ENCODE assay signal across 8 cellular contexts in the genomic region with DNA sequence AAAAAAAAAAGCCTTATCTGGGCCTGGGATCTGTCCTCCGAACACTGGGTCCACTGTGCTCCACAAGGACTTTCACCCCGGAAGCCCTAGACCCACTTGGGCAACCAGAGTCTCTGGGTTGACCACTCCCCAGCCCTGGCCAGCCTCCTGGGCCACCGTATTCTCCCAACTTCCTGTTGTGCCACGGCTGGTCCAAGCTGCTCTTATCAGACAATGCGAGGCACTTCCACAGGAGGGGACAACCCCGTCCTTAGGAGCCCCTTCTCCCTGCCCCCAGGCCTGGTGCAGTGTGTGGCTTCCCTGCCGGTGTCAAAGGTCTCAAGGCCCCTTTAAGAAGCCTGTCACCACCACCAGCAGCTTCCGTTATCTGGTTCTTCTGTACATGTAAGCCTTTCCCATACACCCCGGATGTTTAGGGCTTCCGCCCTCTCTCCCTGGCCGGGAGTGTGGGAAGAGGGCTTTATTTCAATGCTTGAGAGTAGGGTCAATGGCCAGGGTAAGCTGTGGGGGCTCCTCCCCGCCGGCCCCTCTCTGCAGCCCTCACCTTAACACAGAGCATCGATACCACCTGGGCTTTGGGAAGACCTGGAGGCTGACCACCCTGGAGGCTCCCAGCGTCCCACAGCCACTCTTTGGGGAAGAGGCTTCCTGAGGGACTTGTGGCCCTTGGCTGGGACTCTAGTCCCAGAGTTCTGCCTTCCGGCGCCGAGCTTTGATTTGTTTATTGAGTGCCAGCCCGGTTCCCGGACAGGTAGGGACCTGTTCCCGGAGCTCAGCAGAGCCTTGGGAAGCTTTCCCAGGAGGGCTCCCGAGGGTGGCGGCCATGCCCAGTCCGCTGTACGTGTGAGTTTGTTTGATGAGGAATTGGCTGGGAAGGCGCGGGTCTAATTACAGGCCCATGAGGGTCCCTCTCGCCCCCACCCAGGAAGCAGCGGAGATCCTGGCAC.
DNase-seq lines count a peak whose midpoint lies in the region; ATAC-seq and TF ChIP-seq lines count a peak whose summit lies in the region.

No MANE protein-coding gene starts in this region.

- ATAC-seq in DND-41 (ENCODE audit: insufficient read depth, low read depth) (peak; percentile 71), HG03139 (IDR thresholded peaks at IDR 0.05; ENCODE audit: unreplicated experiment) (no peak), HG02981 (IDR thresholded peaks at IDR 0.05; ENCODE audit: unreplicated experiment) (no peak)

- H3K9me3 ChIP-seq in DND-41 (ENCODE audit: insufficient read depth, low read length, severe bottlenecking) = no peaks in the 10 kb centered on the region

- H3K9me3 Mint-ChIP-seq in MCF 10A (ENCODE audit: unreplicated experiment) = no peaks in the 10 kb centered on the region
- no peaks in the 10 kb centered on the region for H3K9me3 Mint-ChIP-seq in nephron

- H4K20me1 ChIP-seq in DND-41 (ENCODE audit: insufficient read depth, low read length) = peaks cover 62% of the 10 kb centered on the region

- H3K27me3 ChIP-seq in DND-41 (ENCODE audit: insufficient read depth, low read length, poor library complexity) = no peaks in the 10 kb centered on the region

- peak; percentile 88 for DNase-seq in DND-41
- DNase-seq in NCI-H2171 treated with DMSO at 0.1 percent for 48 hours (lab: John Stamatoyannopoulos, UW) = peak; percentile 89
- DNase-seq in MCF 10A (ENCODE audit: unreplicated experiment) = peak; percentile 81
- no peak for DNase-seq in epidermal melanocyte (ENCODE audit: insufficient read length, low spot score)
- no peak for DNase-seq in SKM-1 treated with dmso at 0.1 percent for 144 hours (lab: John Stamatoyannopoulos, UW; ENCODE audit: unreplicated experiment)

- peaks cover 100% of the 10 kb centered on the region for H3K79me2 ChIP-seq in DND-41 (ENCODE audit: insufficient read depth, low read length)

- H3K4me1 Mint-ChIP-seq in MCF 10A (ENCODE audit: insufficient read depth, unreplicated experiment) (peaks cover 53% of the 10 kb centered on the region), nephron (peaks cover 70% of the 10 kb centered on the region)

- H3K4me3 Mint-ChIP-seq in MCF 10A (ENCODE audit: unreplicated experiment) (peak overlapping the region; percentile 54), nephron (peak overlapping the region; percentile 75 to 79 (median 78))

- CTCF ChIA-PET in MCF 10A (lab: Yijun Ruan, JAX) = interaction anchor here (0.6 to 6.1 kb wide), 4 partner anchors 17 to 41 kb away, joined by 3 to 45 read pairs (median 3); no protein-coding TSS in a partner anchor

- H3K27ac Mint-ChIP-seq in MCF 10A (ENCODE audit: low read depth, unreplicated experiment) (peak overlapping the region; percentile 80), nephron (peak overlapping the region; percentile 63 to 88 (median 73))

- peak overlapping the region; percentile 68 to 92 for H3K4me3 ChIP-seq in DND-41 (ENCODE audit: low read depth in 1 of 2, low read length in 2 of 2)

- H3K27ac ChIP-seq in DND-41 (ENCODE audit: low read length) = peak overlapping the region; percentile 85

- peak overlapping the region; percentile 66 for H3K4me2 ChIP-seq in DND-41 (ENCODE audit: insufficient read depth, low read length)

- H3K27me3 Mint-ChIP-seq in MCF 10A (ENCODE audit: insufficient read depth, unreplicated experiment) (no peaks in the 10 kb centered on the region), nephron (ENCODE audit: low read depth) (no peaks in the 10 kb centered on the region)

- peak overlapping the region; percentile 97 for H3K9ac ChIP-seq in DND-41 (ENCODE audit: low read depth, low read length)

- peaks cover 81% of the 10 kb centered on the region for H3K4me1 ChIP-seq in DND-41 (ENCODE audit: insufficient read depth, low read length)

- intact Hi-C loops in MCF 10A (cut with micrococcal nuclease) = loop anchor here (1.0 kb wide), 1 partner anchor 9 kb away; no protein-coding TSS in a partner anchor

- H3K36me3 Mint-ChIP-seq in MCF 10A (ENCODE audit: insufficient read depth, unreplicated experiment) (peaks cover 49% of the 10 kb centered on the region), nephron (ENCODE audit: low read depth) (peaks cover 5% of the 10 kb centered on the region)

- H2AFZ ChIP-seq in DND-41 (ENCODE audit: low read depth, low read length) = no peak overlapping the region

- POLR2A ChIA-PET in MCF 10A (lab: Yijun Ruan, JAX) = interaction anchor here (0.9 to 7.4 kb wide), 7 partner anchors 12 to 62 kb away, joined by 3 to 167 read pairs (median 5); no protein-coding TSS in a partner anchor

- H3K36me3 ChIP-seq in DND-41 (ENCODE audit: insufficient read depth, low read length) = peaks cover 97% of the 10 kb centered on the region

- no peak for TF ChIP-seq CTCF in DND-41 (IDR thresholded peaks at IDR 0.05; ENCODE audit: borderline replicate concordance, extremely low read depth, low read length, poor library complexity, severe bottlenecking)
- no peak for TF ChIP-seq CTCF in MCF 10A (IDR thresholded peaks at IDR 0.05; ENCODE audit: unreplicated experiment)
- no peak for TF ChIP-seq CTCF in nephron (IDR thresholded peaks at IDR 0.05; ENCODE audit: unreplicated experiment in 3 of 3)

- BruUV-seq in MCF 10A (replicated peaks; lab: Mats Ljungman, UMichigan) = no TSS peak

Comparison
In these comparisons a context has a peak if more than half of its experiments do, and no peak if none do; other contexts are left out.
1. DNase-seq: peak in DND-41 (single experiment), NCI-H2171 treated with DMSO at 0.1 percent for 48 hours (single experiment) and MCF 10A (single experiment); none in epidermal melanocyte (single experiment) and SKM-1 treated with dmso at 0.1 percent for 144 hours (single experiment).